In the genomic region with DNA sequence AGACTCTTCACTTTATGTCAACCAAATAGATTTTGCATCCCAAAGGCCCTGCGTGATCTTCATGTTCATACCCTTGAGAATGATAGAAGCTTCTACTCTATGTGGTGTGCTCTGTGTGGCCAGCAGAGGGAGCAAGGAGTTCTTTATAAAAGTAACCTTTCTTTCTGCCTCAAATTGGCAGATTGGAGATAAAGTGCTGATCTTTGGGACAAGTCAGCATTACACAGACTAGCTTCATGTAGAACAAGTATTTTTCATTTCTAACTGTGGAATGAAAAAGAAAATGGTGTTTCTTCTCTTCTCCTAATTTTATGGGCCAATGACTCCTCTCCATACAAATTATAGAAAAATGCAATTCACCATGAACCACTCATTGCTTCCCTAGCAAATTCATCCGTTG, we compare ENCODE assay signal across 8 cellular contexts.
DNase-seq lines count a peak whose midpoint lies in the region; ATAC-seq and TF ChIP-seq lines count a peak whose summit lies in the region.

No MANE protein-coding gene starts in this region.

- POLR2A ChIA-PET in activated CD4-positive, alpha-beta T cell treated with anti-CD3 and anti-CD28 coated beads for 36 hours (lab: Charles Lee): no interaction called here

- no peaks in the 10 kb centered on the region for H3K27me3 Mint-ChIP-seq in activated CD4-positive, alpha-beta T cell treated with anti-CD3 and anti-CD28 coated beads for 36 hours

- no peaks in the 10 kb centered on the region for H3K9me3 Mint-ChIP-seq in activated CD4-positive, alpha-beta T cell treated with anti-CD3 and anti-CD28 coated beads for 36 hours (ENCODE audit: low read depth)

- CTCF ChIA-PET in activated CD4-positive, alpha-beta T cell treated with anti-CD3 and anti-CD28 coated beads for 36 hours (lab: Charles Lee): interaction anchor here (1.1 to 1.8 kb wide), 4 partner anchors 8 to 34 kb away, joined by 3 to 7 read pairs (median 4); no protein-coding TSS in a partner anchor

- no peak overlapping the region for H3K4me3 Mint-ChIP-seq in activated CD4-positive, alpha-beta T cell treated with anti-CD3 and anti-CD28 coated beads for 36 hours

- H3K36me3 Mint-ChIP-seq in activated CD4-positive, alpha-beta T cell treated with anti-CD3 and anti-CD28 coated beads for 36 hours (ENCODE audit: low read depth): no peaks in the 10 kb centered on the region

- no peaks in the 10 kb centered on the region for H3K4me1 Mint-ChIP-seq in activated CD4-positive, alpha-beta T cell treated with anti-CD3 and anti-CD28 coated beads for 36 hours

- TF ChIP-seq CTCF in NB4 (IDR thresholded peaks at IDR 0.05; ENCODE audit: low read depth, low read length): peak; percentile 78
- TF ChIP-seq CTCF in left ventricle myocardium inferior (IDR thresholded peaks at IDR 0.05; ENCODE audit: borderline replicate concordance): peak; percentile 86

- no peak overlapping the region for H3K4me3 ChIP-seq in NB4 (ENCODE audit: low read depth, low read length)
- no peak overlapping the region for H3K4me3 ChIP-seq in adipocyte (ENCODE audit: low read length)
- H3K4me3 ChIP-seq in left ventricle myocardium inferior: no peak overlapping the region
- H3K4me3 ChIP-seq in skeletal muscle cell (ENCODE audit: low read depth, low read length): no peak overlapping the region
- H3K4me3 ChIP-seq in effector memory CD4-positive, alpha-beta T cell (ENCODE audit: insufficient read depth, low read depth, low read length, poor library complexity, severe bottlenecking): no peak overlapping the region

- no peak overlapping the region for H3K27ac Mint-ChIP-seq in activated CD4-positive, alpha-beta T cell treated with anti-CD3 and anti-CD28 coated beads for 36 hours

- H3K36me3 ChIP-seq in adipocyte (ENCODE audit: control insufficient read depth, insufficient read depth, low read length, severe bottlenecking) (no peaks in the 10 kb centered on the region), left ventricle myocardium inferior (no peaks in the 10 kb centered on the region)
- no peaks in the 10 kb centered on the region for H3K36me3 ChIP-seq in effector memory CD4-positive, alpha-beta T cell (ENCODE audit: control insufficient read depth, insufficient read depth, low read length)

- no peak for ATAC-seq in activated CD4-positive, alpha-beta T cell treated with anti-CD3 and anti-CD28 coated beads for 36 hours

- H3K27me3 ChIP-seq in adipocyte (replicated peaks; ENCODE audit: control insufficient read depth, insufficient read depth, low read length): no peaks in the 10 kb centered on the region
- no peaks in the 10 kb centered on the region for H3K27me3 ChIP-seq in left ventricle myocardium inferior (ENCODE audit: low read depth)
- no peaks in the 10 kb centered on the region for H3K27me3 ChIP-seq in effector memory CD4-positive, alpha-beta T cell (replicated peaks; ENCODE audit: control insufficient read depth, insufficient read depth, low read length, poor library complexity, severe bottlenecking)

- H3K9ac ChIP-seq in adipocyte (ENCODE audit: low read length): no peak overlapping the region

- no peaks in the 10 kb centered on the region for H3K9me3 ChIP-seq in adipocyte (ENCODE audit: control insufficient read depth, low read length)
- no peaks in the 10 kb centered on the region for H3K9me3 ChIP-seq in left ventricle myocardium inferior (replicated peaks)
- no peaks in the 10 kb centered on the region for H3K9me3 ChIP-seq in effector memory CD4-positive, alpha-beta T cell (ENCODE audit: control insufficient read depth, low read length)

- DNase-seq in activated CD4-positive, alpha-beta T cell treated with anti-CD3 and anti-CD28 coated beads for 36 hours: peak; percentile 49
- DNase-seq in activated CD4-positive, alpha-beta T cell treated with anti-CD3 and anti-CD28 coated beads for 4 hours: no peak
- DNase-seq in HCEC 1CT (peak; percentile 31), NB4 (ENCODE audit: low read depth) (peak; percentile 49), adipocyte (ENCODE audit: low read depth) (peak; percentile 87), left ventricle myocardium inferior (peak; percentile 22), skeletal muscle cell (ENCODE audit: low read depth) (peak; percentile 12)
- no peak for DNase-seq in effector memory CD4-positive, alpha-beta T cell

- no peaks in the 10 kb centered on the region for H3K4me1 ChIP-seq in adipocyte (ENCODE audit: control insufficient read depth, insufficient read depth, low read length)
- H3K4me1 ChIP-seq in left ventricle myocardium inferior: peaks cover 7% of the 10 kb centered on the region
- no peaks in the 10 kb centered on the region for H3K4me1 ChIP-seq in effector memory CD4-positive, alpha-beta T cell (ENCODE audit: control insufficient read depth, insufficient read depth, low read length, poor library complexity, severe bottlenecking)

- H3K27ac ChIP-seq in left ventricle myocardium inferior (replicated peaks): no peak overlapping the region
- no peak overlapping the region for H3K27ac ChIP-seq in effector memory CD4-positive, alpha-beta T cell (ENCODE audit: insufficient read depth, low read length, poor library complexity, severe bottlenecking)

- intact Hi-C loops in activated CD4-positive, alpha-beta T cell treated with anti-CD3 and anti-CD28 coated beads for 36 hours (cut with DNase I, micrococcal nuclease): loop anchor here in 1 of 2 experiments (1.0 to 5.0 kb wide), 2 partner anchors 225 to 622 kb away; no protein-coding TSS in a partner anchor
- intact Hi-C loops in left ventricle myocardium inferior (cut with micrococcal nuclease): no loop called here

- TF ChIP-seq POLR2A in NB4 (IDR thresholded peaks at IDR 0.05; ENCODE audit: extremely low read depth, insufficient read length): no peak

Comparison
In these comparisons a context has a peak if more than half of its experiments do, and no peak if none do; other contexts are left out.
1. DNase-seq: peak in activated CD4-positive, alpha-beta T cell treated with anti-CD3 and anti-CD28 coated beads for 36 hours (single experiment), HCEC 1CT (single experiment), NB4 (single experiment), adipocyte (single experiment), left ventricle myocardium inferior (single experiment) and skeletal muscle cell (single experiment); none in activated CD4-positive, alpha-beta T cell treated with anti-CD3 and anti-CD28 coated beads for 4 hours (0 of 2) and effector memory CD4-positive, alpha-beta T cell (0 of 3).